ENCODE assay signal across 1 cellular context in genomic region chr15:77623878-77624524, GRCh38.
A peak's percentile ranks its signal among the peaks of the same experiment; 100 is the strongest.
TF ChIP-seq lines count a peak whose summit lies in the region.

No MANE protein-coding gene starts in this region.

TF ChIP-seq in HepG2, 621 proteins besides CTCF, POLR2A, EP300 and RAD21:
- TF ChIP-seq ZNF646 (CRISPR knock-in tag; IDR thresholded peaks at IDR 0.05) (peak; percentile 85), ZC3H4 (CRISPR knock-in tag; IDR thresholded peaks at IDR 0.05; ENCODE audit: borderline replicate concordance) (no peak), CHD4 (IDR thresholded peaks at IDR 0.05; ENCODE audit: borderline replicate concordance, low read length) (no peak), KLF16 (CRISPR knock-in tag; IDR thresholded peaks at IDR 0.05) (no peak), E2F2 (CRISPR knock-in tag; IDR thresholded peaks at IDR 0.05; ENCODE audit: borderline replicate concordance) (no peak), ZNF124 (CRISPR knock-in tag; IDR thresholded peaks at IDR 0.05) (no peak), EED (CRISPR knock-in tag; IDR thresholded peaks at IDR 0.05) (no peak), ZNF576 (CRISPR knock-in tag; IDR thresholded peaks at IDR 0.05) (no peak)
TF ChIP-seq in HepG2: peak in this region for 1.
